17 cellular contexts compared by ENCODE assay signal in the genomic region with DNA sequence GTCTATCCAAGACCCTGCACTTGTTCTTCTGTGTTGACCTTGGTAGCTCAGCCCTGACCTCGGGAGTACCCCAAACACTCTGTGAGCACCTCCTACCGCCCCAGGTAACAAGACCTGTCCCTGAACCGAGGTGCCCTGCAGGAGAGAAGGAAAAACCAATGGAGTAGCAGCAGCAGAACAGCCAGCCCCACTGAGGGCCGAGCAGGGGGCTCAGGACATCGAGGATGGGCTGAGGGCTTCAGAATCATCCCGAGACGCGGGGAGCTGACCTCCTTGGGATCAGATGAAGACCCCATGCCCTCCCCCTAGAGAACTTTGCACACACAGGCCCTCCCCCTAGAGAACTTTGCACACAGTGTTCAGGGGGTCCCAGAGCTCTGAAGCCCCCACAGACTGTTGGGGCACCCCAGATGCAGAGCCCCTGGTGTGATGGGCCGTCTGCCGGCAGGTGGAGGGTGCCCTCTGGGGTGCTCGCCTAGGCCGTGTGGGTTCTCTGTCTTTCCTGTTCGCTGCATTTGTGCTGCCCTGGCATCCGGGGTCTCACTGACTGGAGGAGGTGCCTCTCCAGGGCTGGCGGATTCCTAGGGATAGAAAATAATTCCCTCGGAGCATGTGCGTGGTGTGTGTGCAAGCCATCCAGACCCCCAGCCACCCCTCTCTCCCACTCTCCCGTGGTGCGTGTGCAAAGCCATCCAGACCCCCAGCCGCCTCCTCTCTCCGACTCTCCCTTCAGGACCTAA.
"Had no signal": no experiment of that assay in that cellular context is flagged by ENCODE, and none has a peak within 500 bp of the region (broad histone marks: within the 10 kb centered on the region; RNA-seq: fewer than 3 reads in every experiment).

No MANE protein-coding gene starts in this region.

- H3K27ac ChIP-seq: gastrocnemius medialis, ovary, tibial artery, upper lobe of left lung, vagina had no signal

- ATAC-seq: gastrocnemius medialis; right cardiac atrium; stimulated activated effector memory CD8-positive, alpha-beta T cell treated with anti-CD3 and anti-CD28 coated beads, Interleukin-12 subunit alpha, Interleukin-12 subunit beta, amount 100 ng/mL, for 72 hours; stimulated activated naive CD8-positive, alpha-beta T cell treated with anti-CD3 and anti-CD28 coated beads, Interleukin-15, Interleukin-2, amounts not matched to agents 100 U/mL and 50 U/mL, for 24 hours had no signal

- H3K4me3 Mint-ChIP-seq: mesothelial cell of epicardium; nephron progenitor cell; stimulated activated effector memory CD8-positive, alpha-beta T cell treated with anti-CD3 and anti-CD28 coated beads, Interleukin-12 subunit alpha, Interleukin-12 subunit beta, amount 100 ng/mL, for 72 hours had no signal

- H3K9me3 ChIP-seq: gastrocnemius medialis, ovary, tibial artery, upper lobe of left lung, vagina had no signal

- H3K27me3 ChIP-seq: ovary, upper lobe of left lung, vagina had no signal

- H3K4me1 Mint-ChIP-seq: stimulated activated effector memory CD8-positive, alpha-beta T cell treated with anti-CD3 and anti-CD28 coated beads, Interleukin-12 subunit alpha, Interleukin-12 subunit beta, amount 100 ng/mL, for 72 hours had no signal

- H3K36me3 ChIP-seq: gastrocnemius medialis, ovary, tibial artery, upper lobe of left lung, vagina had no signal

- H3K27ac Mint-ChIP-seq: progenitor cell of endocrine pancreas; stimulated activated effector memory CD8-positive, alpha-beta T cell treated with anti-CD3 and anti-CD28 coated beads, Interleukin-12 subunit alpha, Interleukin-12 subunit beta, amount 100 ng/mL, for 72 hours had no signal

- H3K4me3 ChIP-seq: gastrocnemius medialis, ovary, smooth muscle cell, tibial artery, upper lobe of left lung, vagina had no signal

- H3K36me3 Mint-ChIP-seq: mesothelial cell of epicardium; stimulated activated effector memory CD8-positive, alpha-beta T cell treated with anti-CD3 and anti-CD28 coated beads, Interleukin-12 subunit alpha, Interleukin-12 subunit beta, amount 100 ng/mL, for 72 hours had no signal

- H3K9me3 Mint-ChIP-seq: stimulated activated effector memory CD8-positive, alpha-beta T cell treated with anti-CD3 and anti-CD28 coated beads, Interleukin-12 subunit alpha, Interleukin-12 subunit beta, amount 100 ng/mL, for 72 hours had no signal

- DNase-seq: effector memory CD4-positive, alpha-beta T cell; gastrocnemius medialis; kidney; left cardiac atrium; nephron progenitor cell; ovary; stimulated activated CD4-positive, alpha-beta T cell treated with anti-CD3 and anti-CD28 coated beads, Interleukin-4, amount 100 ng/mL, for 1 hour; stimulated activated CD8-positive, alpha-beta memory T cell treated with anti-CD3 and anti-CD28 coated beads, Interleukin-4, amount 100 ng/mL, for 48 hours; stimulated activated naive CD8-positive, alpha-beta T cell treated with anti-CD3 and anti-CD28 coated beads, Interleukin-15, Interleukin-2, amounts not matched to agents 100 U/mL and 50 U/mL, for 24 hours had no signal
